13 cellular contexts compared by ENCODE assay signal in the genomic region with DNA sequence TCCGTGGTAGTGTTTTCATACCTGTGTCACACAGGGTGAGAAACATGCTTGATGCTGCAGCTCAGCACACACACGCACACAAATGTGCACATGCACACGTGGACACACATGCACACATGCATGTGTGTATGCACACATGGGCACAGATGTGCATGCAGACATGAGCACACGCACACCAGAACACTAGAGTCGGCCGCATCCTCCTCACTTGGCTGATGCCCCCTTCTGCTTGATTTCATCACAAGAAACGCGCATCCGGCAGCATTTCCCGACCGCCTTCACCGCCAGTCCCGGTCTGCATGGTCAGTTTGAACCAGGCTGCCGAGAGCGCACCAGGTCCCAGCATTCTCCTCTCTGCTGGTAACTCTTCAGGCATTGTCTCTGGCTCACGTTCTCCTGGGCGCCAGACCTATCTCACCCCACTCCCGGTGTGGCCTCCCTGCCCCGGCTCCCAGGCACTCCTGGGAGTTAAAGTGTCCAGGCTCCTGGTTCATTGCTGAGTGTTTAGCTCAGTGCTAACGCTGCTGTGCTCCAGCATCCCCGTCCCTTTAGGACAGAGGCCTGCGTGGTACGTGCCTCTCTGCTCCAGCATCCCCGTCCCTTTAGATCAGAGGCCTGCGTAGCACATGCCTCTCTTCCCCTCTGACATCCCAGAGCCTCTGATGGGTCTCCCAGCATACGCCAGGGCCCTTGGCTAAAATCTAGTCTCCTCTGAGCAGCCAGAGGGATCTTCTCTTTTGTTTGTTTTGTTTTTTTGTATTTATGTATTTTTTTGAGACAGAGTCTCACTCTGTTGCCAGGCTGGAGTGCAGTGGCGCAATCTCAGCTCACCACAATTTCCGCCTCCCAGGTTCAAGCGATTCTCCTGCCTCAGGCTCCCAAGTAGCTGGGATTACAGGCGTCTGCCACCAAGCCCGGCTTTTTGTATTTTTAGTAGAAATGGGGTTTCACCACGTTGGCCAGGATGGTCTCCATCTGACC. TPM values are rescaled to one million over a fixed set of nuclear protein-coding genes. Genes with fewer than 3 reads are reported as not detected.
A peak's percentile ranks its signal among the peaks of the same experiment; 100 is the strongest.
DNase-seq lines count a peak whose midpoint lies in the region; ATAC-seq and TF ChIP-seq lines count a peak whose summit lies in the region.
"Had no signal": no experiment of that assay in that cellular context is flagged by ENCODE, and none has a peak within 500 bp of the region (broad histone marks: within the 10 kb centered on the region; RNA-seq: fewer than 3 reads in every experiment).

No MANE protein-coding gene starts in this region.

- intact Hi-C loops in tibial artery (cut with DNase I; ENCODE audit: low total_unique reads) = no loop called here

- no peaks in the 10 kb centered on the region for H3K27me3 Mint-ChIP-seq in neural crest cell (ENCODE audit: low read depth)
- H3K27me3 Mint-ChIP-seq: activated naive CD8-positive, alpha-beta T cell treated with anti-CD3 and anti-CD28 coated beads, Interleukin-2, amount 10 ng/mL, durations not matched to agents 7 days and 5 days had no signal

- peaks cover 51 to 95% (median 87%) of the 10 kb centered on the region in 11 experiments for H3K27me3 ChIP-seq in BLaER1 treated with 17β-estradiol and CSF1 and Interleukin-3, amounts not matched to agents 10 nM and 100 nM
- no peaks in the 10 kb centered on the region for H3K27me3 ChIP-seq in NT2/D1 (ENCODE audit: insufficient read depth, insufficient read length)
- H3K27me3 ChIP-seq in tibial artery = peaks cover 0 to 42% of the 10 kb centered on the region in 2 donors
- H3K27me3 ChIP-seq: right atrium auricular region, tibial nerve had no signal

- TF ChIP-seq CTCF in coronary artery (IDR thresholded peaks at IDR 0.05) (no peak), neural crest cell (conservative IDR thresholded peaks at IDR 0.05) (no peak), tibial artery (IDR thresholded peaks at IDR 0.05) (no peak)

- H3K9me3 Mint-ChIP-seq in neural crest cell = no peaks in the 10 kb centered on the region
- H3K9me3 Mint-ChIP-seq: activated naive CD8-positive, alpha-beta T cell treated with anti-CD3 and anti-CD28 coated beads, Interleukin-2, amount 10 ng/mL, durations not matched to agents 7 days and 5 days; T-helper 1 cell treated with Interleukin-12 subunit alpha and Interleukin-12 subunit beta and Interleukin-4 antibody, amounts not matched to agents 30 μg/mL and 1 μg/mL, for 36 hours had no signal

- H3K36me3 Mint-ChIP-seq in neural crest cell (ENCODE audit: low read depth) = no peaks in the 10 kb centered on the region
- H3K36me3 Mint-ChIP-seq: activated naive CD8-positive, alpha-beta T cell treated with anti-CD3 and anti-CD28 coated beads, Interleukin-2, amount 10 ng/mL, durations not matched to agents 7 days and 5 days had no signal

- peaks cover 0 to 81% (median 39%) of the 10 kb centered on the region in 11 experiments; a peak in 16 of 22 replicates for H4K20me1 ChIP-seq in BLaER1 treated with 17β-estradiol and CSF1 and Interleukin-3, amounts not matched to agents 10 nM and 100 nM

- H3K4me1 Mint-ChIP-seq in neural crest cell = peaks cover 22% of the 10 kb centered on the region

- peak overlapping the region in 3 of 11 experiments; percentile 45 to 72 (median 69); a peak in 5 of 22 replicates for H3K27ac ChIP-seq in BLaER1 treated with 17β-estradiol and CSF1 and Interleukin-3, amounts not matched to agents 10 nM and 100 nM
- peak overlapping the region in 1 of 2 donors; percentile 76 for H3K27ac ChIP-seq in coronary artery
- H3K27ac ChIP-seq in tibial artery = no peak overlapping the region

- H3K4me3 Mint-ChIP-seq in neural crest cell = no peak overlapping the region
- H3K4me3 Mint-ChIP-seq: activated naive CD8-positive, alpha-beta T cell treated with anti-CD3 and anti-CD28 coated beads, Interleukin-2, amount 10 ng/mL, durations not matched to agents 7 days and 5 days; T-helper 1 cell treated with Interleukin-12 subunit alpha and Interleukin-12 subunit beta and Interleukin-4 antibody, amounts not matched to agents 30 μg/mL and 1 μg/mL, for 36 hours had no signal

- peak overlapping the region in 2 of 10 experiments; percentile 43 to 50; a peak in 2 of 20 replicates for H3K4me3 ChIP-seq in BLaER1 treated with 17β-estradiol and CSF1 and Interleukin-3, amounts not matched to agents 10 nM and 100 nM
- no peak overlapping the region for H3K4me3 ChIP-seq in NT2/D1 (ENCODE audit: insufficient read length, low read depth)
- H3K4me3 ChIP-seq in coronary artery = peak overlapping the region; percentile 55
- no peak overlapping the region for H3K4me3 ChIP-seq in tibial artery

- peak overlapping the region; percentile 80 to 99 (median 95) for H3K4me2 ChIP-seq in BLaER1 treated with 17β-estradiol and CSF1 and Interleukin-3, amounts not matched to agents 10 nM and 100 nM

- H3K36me3 ChIP-seq in BLaER1 treated with 17β-estradiol and CSF1 and Interleukin-3, amounts not matched to agents 10 nM and 100 nM = no peaks in the 10 kb centered on the region
- H3K36me3 ChIP-seq in NT2/D1 (ENCODE audit: insufficient read depth, insufficient read length, low read length) = peaks cover 36% of the 10 kb centered on the region
- no peaks in the 10 kb centered on the region for H3K36me3 ChIP-seq in tibial artery
- H3K36me3 ChIP-seq: right atrium auricular region had no signal

- DNase-seq in NT2/D1 (ENCODE audit: low read depth, low spot score) (no peak), coronary artery (ENCODE audit: low spot score) (no peak), neural crest cell (ENCODE audit: low read depth, low spot score) (no peak), tibial artery (no peak)
- DNase-seq: activated naive CD8-positive, alpha-beta T cell treated with anti-CD3 and anti-CD28 coated beads, Interleukin-2, amount 10 ng/mL, durations not matched to agents 7 days and 5 days; NCI-H187 treated with DMSO at 0.1 percent for 48 hours had no signal

- ATAC-seq in GM18511 (IDR thresholded peaks at IDR 0.05; ENCODE audit: unreplicated experiment) (no peak), HG02938 (IDR thresholded peaks at IDR 0.05; ENCODE audit: unreplicated experiment) (no peak), SK-N-SH treated with all-trans-retinoic acid at 6 μM for 48 hours (no peak)

- H3K9ac ChIP-seq in BLaER1 treated with 17β-estradiol and CSF1 and Interleukin-3, amounts not matched to agents 10 nM and 100 nM = peak overlapping the region in 1 of 11 experiments; percentile 20; a peak in 2 of 22 replicates
- peak overlapping the region; percentile 38 for H3K9ac ChIP-seq in NT2/D1 (ENCODE audit: insufficient read length, low read depth)

- H3K4me1 ChIP-seq in BLaER1 treated with 17β-estradiol and CSF1 and Interleukin-3, amounts not matched to agents 10 nM and 100 nM = peaks cover 49 to 91% (median 73%) of the 10 kb centered on the region in 10 experiments
- H3K4me1 ChIP-seq in NT2/D1 (ENCODE audit: insufficient read depth, insufficient read length) (peaks cover 48% of the 10 kb centered on the region), tibial artery (peaks cover 0 to 48% (median 4%) of the 10 kb centered on the region in 4 donors)

- peak overlapping the region; percentile 43 for H3K27ac Mint-ChIP-seq in neural crest cell (ENCODE audit: unreplicated experiment)
- H3K27ac Mint-ChIP-seq: activated naive CD8-positive, alpha-beta T cell treated with anti-CD3 and anti-CD28 coated beads, Interleukin-2, amount 10 ng/mL, durations not matched to agents 7 days and 5 days; T-helper 1 cell treated with Interleukin-12 subunit alpha and Interleukin-12 subunit beta and Interleukin-4 antibody, amounts not matched to agents 30 μg/mL and 1 μg/mL, for 36 hours had no signal

- H3K9me3 ChIP-seq in BLaER1 treated with 17β-estradiol and CSF1 and Interleukin-3, amounts not matched to agents 10 nM and 100 nM (replicated peaks in 1 of 11) = no peaks in the 10 kb centered on the region
- no peaks in the 10 kb centered on the region for H3K9me3 ChIP-seq in NT2/D1 (ENCODE audit: insufficient read depth, low read length)
- H3K9me3 ChIP-seq in tibial artery = no peaks in the 10 kb centered on the region
- H3K9me3 ChIP-seq: right atrium auricular region, tibial nerve had no signal

TF ChIP-seq in SK-N-SH treated with all-trans-retinoic acid at 6 μM for 48 hours, 23 proteins besides CTCF, POLR2A, EP300 and RAD21:
- TF ChIP-seq TOX (CRISPR knock-in tag; IDR thresholded peaks at IDR 0.05; ENCODE audit: borderline replicate concordance) (no peak), ZNF8 (CRISPR knock-in tag; IDR thresholded peaks at IDR 0.05) (no peak), TCF4 (CRISPR knock-in tag; IDR thresholded peaks at IDR 0.05; ENCODE audit: borderline replicate concordance) (no peak), CREB5 (CRISPR knock-in tag; IDR thresholded peaks at IDR 0.05; ENCODE audit: low read depth) (no peak), ZNF565 (CRISPR knock-in tag; conservative IDR thresholded peaks at IDR 0.05; ENCODE audit: low read depth) (no peak), OSR1 (CRISPR knock-in tag; IDR thresholded peaks at IDR 0.05) (no peak), SNAI2 (CRISPR knock-in tag; IDR thresholded peaks at IDR 0.05) (no peak)

RNA-seq across cellular contexts. Expression of gene BAIAP2, which starts 16.0 kb away (rescaled TPM):
- total RNA-seq in neural crest cell = 47.5 and 53.6 TPM in 2 replicates

RNA-seq across cellular contexts. Expression of gene CHMP6, which starts 59.3 kb away (rescaled TPM):
- 32.7 and 33.2 TPM in 2 replicates for total RNA-seq in neural crest cell
